Comparison of ENCODE assay signal across 27 cellular contexts in genomic region chr2:101815154-101815553, GRCh38.
"Had no signal": no experiment of that assay in that cellular context is flagged by ENCODE, and none has a peak within 500 bp of the region (broad histone marks: within the 10 kb centered on the region; RNA-seq: fewer than 3 reads in every experiment).

No MANE protein-coding gene starts in this region.

- H3K27me3 ChIP-seq: gastrocnemius medialis, hepatocyte, ovary, stomach, suprapubic skin, tibial nerve had no signal

- H3K27ac ChIP-seq: hepatocyte, ovary, stomach, suprapubic skin, tibial nerve had no signal

- H3K9me3 ChIP-seq: gastrocnemius medialis, ovary, stomach, suprapubic skin, tibial nerve had no signal

- H3K27me3 Mint-ChIP-seq: activated CD4-positive, alpha-beta T cell treated with anti-CD3 and anti-CD28 coated beads, Interleukin-2, amount 10 ng/mL, durations not matched to agents 7 days and 5 days; activated CD8-positive, alpha-beta T cell treated with anti-CD3 and anti-CD28 coated beads for 36 hours; activated T-helper 17 cell treated with anti-CD3 and anti-CD28 coated beads, Interleukin-2, amount 50 U/mL, for 72 hours; central memory CD8-positive, alpha-beta T cell; effector memory CD8-positive, alpha-beta T cell; progenitor cell of endocrine pancreas; stimulated activated naive B cell treated with anti-CD40 and anti-IgM and Interleukin-4, amounts not matched to agents 10 μg/mL and 1 μg/mL and 100 μg/mL, for 72 hours; T-helper 17 cell had no signal

- DNase-seq: activated CD4-positive, alpha-beta T cell treated with anti-CD3 and anti-CD28 coated beads, Interleukin-2, amount 10 ng/mL, durations not matched to agents 7 days and 5 days; activated CD4-positive, CD25-positive, alpha-beta regulatory T cell treated with anti-CD3 and anti-CD28 coated beads, Interleukin-2, amount 50 U/mL, for 72 hours; activated CD8-positive, alpha-beta T cell treated with anti-CD3 and anti-CD28 coated beads for 36 hours; activated gamma-delta T cell treated with Interleukin-2 at 50 U/mL for 16 hours; activated naive CD4-positive, alpha-beta T cell treated with anti-CD3 and anti-CD28 coated beads, Interleukin-2, amount 50 U/mL, for 16 hours; activated T-cell treated with anti-CD3 and anti-CD28 coated beads, Interleukin-2, amount 50 U/mL, for 4 hours; effector memory CD8-positive, alpha-beta T cell; erythroblast; islet precursor cell; retina; stimulated activated CD4-positive, alpha-beta T cell treated with anti-CD3 and anti-CD28 coated beads, Interleukin-15, amount 100 ng/mL, for 24 hours; stimulated activated CD4-positive, alpha-beta T cell treated with anti-CD3 and anti-CD28 coated beads, Interleukin-2, amount 100 ng/mL, for 24 hours; stimulated activated naive B cell treated with anti-CD40 and anti-IgM and Interleukin-4, amounts not matched to agents 10 μg/mL and 1 μg/mL and 100 μg/mL, for 72 hours; stomach; T-helper 17 cell; T1000 had no signal

- ATAC-seq: activated CD8-positive, alpha-beta T cell treated with anti-CD3 and anti-CD28 coated beads for 36 hours; activated T-cell treated with anti-CD3 and anti-CD28 coated beads, Interleukin-2, amount 50 U/mL, for 4 hours; activated T-helper 17 cell treated with anti-CD3 and anti-CD28 coated beads, Interleukin-2, amount 50 U/mL, for 72 hours; effector memory CD8-positive, alpha-beta T cell; stimulated activated naive B cell treated with anti-CD40 and anti-IgM and Interleukin-4, amounts not matched to agents 10 μg/mL and 1 μg/mL and 100 μg/mL, for 72 hours; T-helper 17 cell had no signal

- H3K27ac Mint-ChIP-seq: activated CD4-positive, alpha-beta T cell treated with anti-CD3 and anti-CD28 coated beads, Interleukin-2, amount 10 ng/mL, durations not matched to agents 7 days and 5 days; activated CD8-positive, alpha-beta T cell treated with anti-CD3 and anti-CD28 coated beads for 36 hours; activated T-helper 17 cell treated with anti-CD3 and anti-CD28 coated beads, Interleukin-2, amount 50 U/mL, for 72 hours had no signal

- H3K9me3 Mint-ChIP-seq: activated CD8-positive, alpha-beta T cell treated with anti-CD3 and anti-CD28 coated beads for 36 hours; activated T-cell treated with anti-CD3 and anti-CD28 coated beads, Interleukin-2, amount 50 U/mL, for 4 hours; central memory CD8-positive, alpha-beta T cell; effector memory CD8-positive, alpha-beta T cell; nephron had no signal

- FAIRE-seq: bronchial epithelial cell, colon had no signal

- H3K4me3 Mint-ChIP-seq: activated CD4-positive, alpha-beta T cell treated with anti-CD3 and anti-CD28 coated beads, Interleukin-2, amount 10 ng/mL, durations not matched to agents 7 days and 5 days; activated CD8-positive, alpha-beta T cell treated with anti-CD3 and anti-CD28 coated beads for 36 hours; activated T-cell treated with anti-CD3 and anti-CD28 coated beads, Interleukin-2, amount 50 U/mL, for 4 hours; central memory CD8-positive, alpha-beta T cell; effector memory CD8-positive, alpha-beta T cell; nephron; stimulated activated naive B cell treated with anti-CD40 and anti-IgM and Interleukin-4, amounts not matched to agents 10 μg/mL and 1 μg/mL and 100 μg/mL, for 72 hours; T-helper 17 cell had no signal
